11 cellular contexts compared by ENCODE assay signal in genomic region chr2:149021761-149022160, GRCh38. TPM values are rescaled to one million over a fixed set of nuclear protein-coding genes. Genes with fewer than 3 reads are reported as not detected.
A peak's percentile ranks its signal among the peaks of the same experiment; 100 is the strongest.
DNase-seq lines count a peak whose midpoint lies in the region; ATAC-seq and TF ChIP-seq lines count a peak whose summit lies in the region.
"Had no signal": no experiment of that assay in that cellular context is flagged by ENCODE, and none has a peak within 500 bp of the region (broad histone marks: within the 10 kb centered on the region; RNA-seq: fewer than 3 reads in every experiment).

No MANE protein-coding gene starts in this region.

- 0 out of 22 replicates have a peak, but pooled peaks cover 0 to 5% (median 0%) of the 10 kb centered on the region in 11 experiments for H3K27me3 ChIP-seq in BLaER1 treated with 17β-estradiol and CSF1 and Interleukin-3, amounts not matched to agents 10 nM and 100 nM
- H3K27me3 ChIP-seq in thyroid gland: no peaks in the 10 kb centered on the region

- TF ChIP-seq CTCF in thyroid gland (IDR thresholded peaks at IDR 0.05): no peak

- WGBS in thyroid gland, 2 donors: 95% methylated on average over 6 of the region's 6 CpGs

- peak overlapping the region in 7 of 11 experiments; percentile 7 to 45 (median 36); a peak in 10 of 22 replicates for H3K27ac ChIP-seq in BLaER1 treated with 17β-estradiol and CSF1 and Interleukin-3, amounts not matched to agents 10 nM and 100 nM
- no peak overlapping the region for H3K27ac ChIP-seq in thyroid gland

- intact Hi-C loops in thyroid gland (cut with DNase I): no loop called here

- no peak for TF ChIP-seq POLR2A in thyroid gland (IDR thresholded peaks at IDR 0.05)

- no peaks in the 10 kb centered on the region for H3K36me3 ChIP-seq in BLaER1 treated with 17β-estradiol and CSF1 and Interleukin-3, amounts not matched to agents 10 nM and 100 nM
- H3K36me3 ChIP-seq in thyroid gland: no peaks in the 10 kb centered on the region

- no peaks in the 10 kb centered on the region for H4K20me1 ChIP-seq in BLaER1 treated with 17β-estradiol and CSF1 and Interleukin-3, amounts not matched to agents 10 nM and 100 nM

- ATAC-seq in HG02678 (IDR thresholded peaks at IDR 0.05; ENCODE audit: unreplicated experiment) (peak; percentile 64), HG03469 (IDR thresholded peaks at IDR 0.05; ENCODE audit: unreplicated experiment) (peak; percentile 38)

- H3K4me3 ChIP-seq in BLaER1 treated with 17β-estradiol and CSF1 and Interleukin-3, amounts not matched to agents 10 nM and 100 nM: no peak overlapping the region
- no peak overlapping the region for H3K4me3 ChIP-seq in thyroid gland (replicated peaks in 1 of 3)

- peak overlapping the region; percentile 32 to 85 (median 74) for H3K4me2 ChIP-seq in BLaER1 treated with 17β-estradiol and CSF1 and Interleukin-3, amounts not matched to agents 10 nM and 100 nM

- no peaks in the 10 kb centered on the region for H3K9me3 ChIP-seq in BLaER1 treated with 17β-estradiol and CSF1 and Interleukin-3, amounts not matched to agents 10 nM and 100 nM (replicated peaks in 1 of 11)
- no peaks in the 10 kb centered on the region for H3K9me3 ChIP-seq in thyroid gland

- DNase-seq in GM19238 (ENCODE audit: insufficient read length, low spot score): peak; percentile 16
- no peak for DNase-seq in hypothalamus (lab: John Stamatoyannopoulos, UW)
- DNase-seq in GOT3 (lab: John Stamatoyannopoulos, UW): no peak
- no peak for DNase-seq in thyroid gland
- no peak for DNase-seq in NCI-H1436 (lab: John Stamatoyannopoulos, UW)
- DNase-seq: cerebellar nuclear complex, KBM-7 had no signal

- H3K9ac ChIP-seq in BLaER1 treated with 17β-estradiol and CSF1 and Interleukin-3, amounts not matched to agents 10 nM and 100 nM: peak overlapping the region in 1 of 11 experiments; percentile 25; a peak in 2 of 22 replicates

- H3K4me1 ChIP-seq in BLaER1 treated with 17β-estradiol and CSF1 and Interleukin-3, amounts not matched to agents 10 nM and 100 nM: peaks cover 30 to 51% (median 40%) of the 10 kb centered on the region in 10 experiments
- H3K4me1 ChIP-seq in thyroid gland: no peaks in the 10 kb centered on the region

RNA-seq across cellular contexts. Expression of gene LYPD6B, which starts 16.7 kb away (rescaled TPM):
- under 1 TPM in 1 of 4 donors, not detected in 3; 0.40 TPM for total RNA-seq in thyroid gland
- total RNA-seq: mononuclear cell had no signal

Comparison
In these comparisons a context has a peak if more than half of its experiments do, and no peak if none do; other contexts are left out.
1. H3K27ac ChIP-seq: peak in BLaER1 treated with 17β-estradiol and CSF1 and Interleukin-3, amounts not matched to agents 10 nM and 100 nM (7 of 11); none in thyroid gland (0 of 3).